ENCODE assay signal across 9 cellular contexts in the genomic region with DNA sequence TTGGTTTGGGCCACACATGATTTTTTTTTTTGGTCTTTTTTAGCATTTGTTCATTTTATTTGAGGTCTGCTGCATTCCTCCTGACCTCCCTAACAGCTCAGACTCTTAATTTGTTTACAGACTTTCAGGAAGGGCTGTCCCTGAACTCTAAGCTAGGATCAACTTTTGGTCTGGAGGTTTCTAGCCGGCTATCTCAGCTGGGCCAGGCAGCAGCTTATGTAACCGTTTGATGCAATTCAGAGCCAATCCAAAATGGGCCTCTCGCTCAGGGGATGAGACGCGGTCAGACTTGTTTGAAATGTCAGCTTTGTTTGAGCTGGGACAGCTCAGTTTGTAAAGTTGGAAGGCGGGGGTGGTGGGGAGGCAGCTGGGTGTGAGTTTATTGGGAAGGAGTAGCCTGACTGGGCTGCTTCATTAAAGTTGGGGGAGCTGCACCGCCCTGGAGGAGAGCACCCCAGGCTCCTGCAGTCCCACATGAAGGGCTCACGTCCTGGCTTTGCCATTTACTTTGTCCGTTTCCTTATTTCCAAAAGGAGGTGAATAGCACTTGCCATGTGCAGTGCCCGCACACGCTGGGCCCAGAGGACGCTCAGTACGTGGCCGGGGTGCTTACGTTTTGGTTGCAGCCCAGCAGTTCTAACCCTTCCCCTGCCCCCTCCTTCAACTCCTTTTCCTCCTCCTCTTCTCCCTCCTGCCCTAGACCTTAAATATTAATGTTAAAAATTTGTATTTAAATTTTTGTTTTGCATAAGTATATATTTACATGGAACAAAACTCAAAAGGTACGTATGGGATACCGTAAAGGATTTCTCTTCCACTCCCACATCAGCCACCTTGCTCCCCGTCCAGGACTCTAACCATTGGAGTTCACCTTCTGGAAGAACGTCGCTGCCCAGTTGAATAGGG.
DNase-seq lines count a peak whose midpoint lies in the region; ATAC-seq, FAIRE-seq and TF ChIP-seq lines count a peak whose summit lies in the region.
"Had no signal": no experiment of that assay in that cellular context is flagged by ENCODE, and none has a peak within 500 bp of the region (broad histone marks: within the 10 kb centered on the region; RNA-seq: fewer than 3 reads in every experiment).

No MANE protein-coding gene starts in this region.

- H3K4me3 Mint-ChIP-seq in activated naive CD8-positive, alpha-beta T cell treated with anti-CD3 and anti-CD28 coated beads, Interleukin-2, amount 50 U/mL, for 24 hours = no peak overlapping the region
- H3K4me3 Mint-ChIP-seq: CD4-positive, CD25-positive, alpha-beta regulatory T cell had no signal

- peak overlapping the region; percentile 22; the same call in 1 of the 3 replicates for H3K4me2 ChIP-seq in A549
- peak overlapping the region; percentile 55 for H3K4me2 ChIP-seq in OCI-LY3 (ENCODE audit: low read length)

- CTCF ChIA-PET in A549 (lab: Yijun Ruan, JAX) = interaction anchor here (0.6 to 5.5 kb wide), 7 partner anchors 10 to 718 kb away, joined by 3 to 81 read pairs (median 4); no protein-coding TSS in a partner anchor

- H3K9me3 ChIP-seq in A549 (no peaks in the 10 kb centered on the region), OCI-LY3 (ENCODE audit: insufficient read depth, low read length) (no peaks in the 10 kb centered on the region)

- POLR2A ChIA-PET in A549 (lab: Yijun Ruan, JAX) = no interaction called here

- H3K4me1 ChIP-seq in A549 (peaks cover 27% of the 10 kb centered on the region), OCI-LY3 (ENCODE audit: low read length) (peaks cover 16% of the 10 kb centered on the region)

- no peaks in the 10 kb centered on the region for H3K9me3 Mint-ChIP-seq in activated naive CD8-positive, alpha-beta T cell treated with anti-CD3 and anti-CD28 coated beads, Interleukin-2, amount 50 U/mL, for 24 hours

- peaks cover 7% of the 10 kb centered on the region for H3K4me1 Mint-ChIP-seq in activated naive CD8-positive, alpha-beta T cell treated with anti-CD3 and anti-CD28 coated beads, Interleukin-2, amount 50 U/mL, for 24 hours

- H3K36me3 Mint-ChIP-seq in activated naive CD8-positive, alpha-beta T cell treated with anti-CD3 and anti-CD28 coated beads, Interleukin-2, amount 50 U/mL, for 24 hours (ENCODE audit: low read depth) = peaks cover 7% of the 10 kb centered on the region

- TF ChIP-seq RAD21 in A549 (conservative IDR thresholded peaks at IDR 0.05 in 1 of 2, IDR thresholded peaks at IDR 0.05 in 1 of 2) = no peak

- no peak for TF ChIP-seq EP300 in A549 (IDR thresholded peaks at IDR 0.05)

- H4K20me1 ChIP-seq in OCI-LY3 (ENCODE audit: insufficient read depth, low read length) = peaks cover 3% of the 10 kb centered on the region; the same call in 1 of the 2 replicates

- no peak overlapping the region for H3K9ac ChIP-seq in OCI-LY3 (ENCODE audit: low read length)

- no peak overlapping the region for H3K27ac Mint-ChIP-seq in activated naive CD8-positive, alpha-beta T cell treated with anti-CD3 and anti-CD28 coated beads, Interleukin-2, amount 50 U/mL, for 24 hours
- H3K27ac Mint-ChIP-seq: CD4-positive, CD25-positive, alpha-beta regulatory T cell had no signal

- no peaks in the 10 kb centered on the region for H3K27me3 Mint-ChIP-seq in activated naive CD8-positive, alpha-beta T cell treated with anti-CD3 and anti-CD28 coated beads, Interleukin-2, amount 50 U/mL, for 24 hours
- H3K27me3 Mint-ChIP-seq: CD4-positive, CD25-positive, alpha-beta regulatory T cell had no signal

- DNase-seq in A549 (ENCODE audit: low read depth in 1 of 2, low spot score in 1 of 2) (no peak), fibroblast of the conjunctiva (ENCODE audit: low read depth) (peak; percentile 39), myocyte (ENCODE audit: low read depth) (peak; percentile 43), NCI-H2171 treated with DMSO at 0.1 percent for 48 hours (lab: John Stamatoyannopoulos, UW) (no peak)
- no peak for DNase-seq in activated naive CD8-positive, alpha-beta T cell treated with anti-CD3 and anti-CD28 coated beads, Interleukin-2, amount 50 U/mL, for 24 hours
- DNase-seq: CD4-positive, CD25-positive, alpha-beta regulatory T cell had no signal

- no peak for FAIRE-seq in A549 (lab: Jason Lieb, UNC)

- WGBS in A549 (ENCODE audit: missing lambda C conversion rate) = 77% methylated on average over 20 of the region's 20 CpGs

- H3K79me2 ChIP-seq in OCI-LY3 (ENCODE audit: low read length) = no peaks in the 10 kb centered on the region

- TF ChIP-seq CTCF in A549 (IDR thresholded peaks at IDR 0.05) (no peak), OCI-LY3 (IDR thresholded peaks at IDR 0.05; ENCODE audit: low read depth, low read length) (no peak)

- H2AFZ ChIP-seq in OCI-LY3 (ENCODE audit: low read depth, low read length) = no peak overlapping the region

- no peak for TF ChIP-seq POLR2A in A549 (IDR thresholded peaks at IDR 0.05; ENCODE audit: low read length)

- H3K27ac ChIP-seq in A549 (peak overlapping the region in 1 of 2 experiments; percentile 54; a peak in 2 of 6 replicates), OCI-LY3 (ENCODE audit: low read length) (no peak overlapping the region)

- no peaks in the 10 kb centered on the region for H3K36me3 ChIP-seq in OCI-LY3 (replicated peaks; ENCODE audit: low read depth, low read length)

- no peak overlapping the region for H3K4me3 ChIP-seq in A549
- peak overlapping the region; percentile 47; the same call in 1 of the 2 replicates for H3K4me3 ChIP-seq in OCI-LY3 (ENCODE audit: low read length)

- ATAC-seq in A549 (no peak), GM18520 (IDR thresholded peaks at IDR 0.05; ENCODE audit: unreplicated experiment) (no peak), HG03175 (IDR thresholded peaks at IDR 0.05; ENCODE audit: unreplicated experiment) (no peak)
- no peak for ATAC-seq in activated naive CD8-positive, alpha-beta T cell treated with anti-CD3 and anti-CD28 coated beads, Interleukin-2, amount 50 U/mL, for 24 hours

- H3K27me3 ChIP-seq in OCI-LY3 (ENCODE audit: low read depth, low read length) = no peaks in the 10 kb centered on the region

TF ChIP-seq in A549, 52 proteins besides CTCF, POLR2A, EP300 and RAD21:
- TF ChIP-seq CEBPB (IDR thresholded peaks at IDR 0.05) (no peak), MAFK (IDR thresholded peaks at IDR 0.05; ENCODE audit: partially characterized antibody) (no peak), JUN (IDR thresholded peaks at IDR 0.05) (no peak), KDM1A (IDR thresholded peaks at IDR 0.05; ENCODE audit: low read depth) (no peak), HEYL (CRISPR knock-in tag; IDR thresholded peaks at IDR 0.05) (no peak), ZNF302 (CRISPR knock-in tag; IDR thresholded peaks at IDR 0.05) (no peak), RFX5 (IDR thresholded peaks at IDR 0.05) (no peak), RNF2 (IDR thresholded peaks at IDR 0.05; ENCODE audit: borderline replicate concordance, low read depth) (no peak), TFCP2L1 (CRISPR knock-in tag; IDR thresholded peaks at IDR 0.05) (no peak), MYC (IDR thresholded peaks at IDR 0.05; ENCODE audit: borderline replicate concordance, low read length) (no peak)
- TF ChIP-seq, protein P1, sequence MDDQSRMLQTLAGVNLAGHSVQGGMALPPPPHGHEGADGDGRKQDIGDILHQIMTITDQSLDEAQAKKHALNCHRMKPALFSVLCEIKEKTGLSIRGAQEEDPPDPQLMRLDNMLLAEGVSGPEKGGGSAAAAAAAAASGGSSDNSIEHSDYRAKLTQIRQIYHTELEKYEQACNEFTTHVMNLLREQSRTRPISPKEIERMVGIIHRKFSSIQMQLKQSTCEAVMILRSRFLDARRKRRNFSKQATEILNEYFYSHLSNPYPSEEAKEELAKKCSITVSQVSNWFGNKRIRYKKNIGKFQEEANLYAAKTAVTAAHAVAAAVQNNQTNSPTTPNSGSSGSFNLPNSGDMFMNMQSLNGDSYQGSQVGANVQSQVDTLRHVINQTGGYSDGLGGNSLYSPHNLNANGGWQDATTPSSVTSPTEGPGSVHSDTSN (IDR thresholded peaks at IDR 0.05) = no peak
- TF ChIP-seq, protein P2, sequence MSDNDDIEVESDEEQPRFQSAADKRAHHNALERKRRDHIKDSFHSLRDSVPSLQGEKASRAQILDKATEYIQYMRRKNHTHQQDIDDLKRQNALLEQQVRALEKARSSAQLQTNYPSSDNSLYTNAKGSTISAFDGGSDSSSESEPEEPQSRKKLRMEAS (IDR thresholded peaks at IDR 0.05) = no peak
- TF ChIP-seq, protein P3, sequence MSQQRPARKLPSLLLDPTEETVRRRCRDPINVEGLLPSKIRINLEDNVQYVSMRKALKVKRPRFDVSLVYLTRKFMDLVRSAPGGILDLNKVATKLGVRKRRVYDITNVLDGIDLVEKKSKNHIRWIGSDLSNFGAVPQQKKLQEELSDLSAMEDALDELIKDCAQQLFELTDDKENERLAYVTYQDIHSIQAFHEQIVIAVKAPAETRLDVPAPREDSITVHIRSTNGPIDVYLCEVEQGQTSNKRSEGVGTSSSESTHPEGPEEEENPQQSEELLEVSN (IDR thresholded peaks at IDR 0.05; ENCODE audit: borderline replicate concordance, low read depth) = no peak
TF ChIP-seq in A549: peak in this region for 0.

Comparison
In these comparisons a context has a peak if more than half of its experiments do, and no peak if none do; other contexts are left out.
1. DNase-seq: peak in fibroblast of the conjunctiva (single experiment) and myocyte (single experiment); none in A549 (0 of 2), NCI-H2171 treated with DMSO at 0.1 percent for 48 hours (single experiment) and activated naive CD8-positive, alpha-beta T cell treated with anti-CD3 and anti-CD28 coated beads, Interleukin-2, amount 50 U/mL, for 24 hours (single experiment).